ENCODE assay signal across 19 cellular contexts in genomic region chr2:32824415-32824814, GRCh38.
"Had no signal": no experiment of that assay in that cellular context is flagged by ENCODE, and none has a peak within 500 bp of the region (broad histone marks: within the 10 kb centered on the region; RNA-seq: fewer than 3 reads in every experiment).

No MANE protein-coding gene starts in this region.

- H3K27me3 ChIP-seq: breast epithelium, esophagus squamous epithelium, sigmoid colon, testis, upper lobe of right lung had no signal

- H3K9me3 ChIP-seq: testis, upper lobe of right lung had no signal

- DNase-seq: activated CD4-positive, alpha-beta T cell treated with anti-CD3 and anti-CD28 coated beads for 1 hour; activated CD4-positive, alpha-beta T cell treated with anti-CD3 and anti-CD28 coated beads, Interleukin-2, amount 50 U/mL, for 48 hours; activated CD8-positive, alpha-beta memory T cell treated with anti-CD3 and anti-CD28 coated beads, Interleukin-2, amount 10 ng/mL, durations not matched to agents 7 days and 5 days; activated effector memory CD4-positive, alpha-beta T cell treated with anti-CD3 and anti-CD28 coated beads, Interleukin-2, amount 50 U/mL, for 16 hours; activated naive CD8-positive, alpha-beta T cell treated with anti-CD3 and anti-CD28 coated beads, Interleukin-2, amount 10 ng/mL, durations not matched to agents 7 days and 5 days; activated T-cell treated with anti-CD3 and anti-CD28 coated beads, Interleukin-2, amount 50 U/mL, for 4 hours; esophagus squamous epithelium; head of caudate nucleus; islet precursor cell; mesendoderm; sigmoid colon; stimulated activated CD4-positive, alpha-beta T cell treated with anti-CD3 and anti-CD28 coated beads, Interleukin-4, amount 100 ng/mL, for 1 hour; stimulated activated CD8-positive, alpha-beta memory T cell treated with anti-CD3 and anti-CD28 coated beads, Interleukin-4, amount 100 ng/mL, for 48 hours; stimulated activated naive CD8-positive, alpha-beta T cell treated with anti-CD3 and anti-CD28 coated beads, Interleukin-15, Interleukin-2, amounts not matched to agents 100 U/mL and 50 U/mL, for 24 hours; T-helper 9 cell; testis; upper lobe of right lung had no signal

- H3K4me1 ChIP-seq: breast epithelium, parathyroid adenoma had no signal

- H3K4me3 Mint-ChIP-seq: activated CD8-positive, alpha-beta memory T cell treated with anti-CD3 and anti-CD28 coated beads, Interleukin-2, amount 10 ng/mL, durations not matched to agents 7 days and 5 days; activated naive CD8-positive, alpha-beta T cell treated with anti-CD3 and anti-CD28 coated beads, Interleukin-2, amount 10 ng/mL, durations not matched to agents 7 days and 5 days; activated T-cell treated with anti-CD3 and anti-CD28 coated beads, Interleukin-2, amount 50 U/mL, for 4 hours had no signal

- H3K27ac Mint-ChIP-seq: activated CD8-positive, alpha-beta memory T cell treated with anti-CD3 and anti-CD28 coated beads, Interleukin-2, amount 10 ng/mL, durations not matched to agents 7 days and 5 days; activated naive CD8-positive, alpha-beta T cell treated with anti-CD3 and anti-CD28 coated beads, Interleukin-2, amount 10 ng/mL, durations not matched to agents 7 days and 5 days had no signal

- ATAC-seq: activated CD8-positive, alpha-beta memory T cell treated with anti-CD3 and anti-CD28 coated beads, Interleukin-2, amount 10 ng/mL, durations not matched to agents 7 days and 5 days; activated T-cell treated with anti-CD3 and anti-CD28 coated beads, Interleukin-2, amount 50 U/mL, for 4 hours; stimulated activated naive CD8-positive, alpha-beta T cell treated with anti-CD3 and anti-CD28 coated beads, Interleukin-15, Interleukin-2, amounts not matched to agents 100 U/mL and 50 U/mL, for 24 hours; upper lobe of right lung had no signal

- H2AFZ ChIP-seq: parathyroid adenoma had no signal

- H3K4me1 Mint-ChIP-seq: activated CD8-positive, alpha-beta memory T cell treated with anti-CD3 and anti-CD28 coated beads, Interleukin-2, amount 10 ng/mL, durations not matched to agents 7 days and 5 days; activated naive CD8-positive, alpha-beta T cell treated with anti-CD3 and anti-CD28 coated beads, Interleukin-2, amount 10 ng/mL, durations not matched to agents 7 days and 5 days had no signal

- H3K79me2 ChIP-seq: parathyroid adenoma had no signal

- H3K27ac ChIP-seq: breast epithelium, esophagus squamous epithelium, parathyroid adenoma, sigmoid colon, testis, upper lobe of right lung had no signal

- H3K36me3 ChIP-seq: breast epithelium had no signal

- H3K4me3 ChIP-seq: breast epithelium, esophagus squamous epithelium, sigmoid colon, testis, upper lobe of right lung had no signal

- H3K27me3 Mint-ChIP-seq: activated naive CD8-positive, alpha-beta T cell treated with anti-CD3 and anti-CD28 coated beads, Interleukin-2, amount 10 ng/mL, durations not matched to agents 7 days and 5 days had no signal

- H3K9ac ChIP-seq: parathyroid adenoma had no signal
